11 cellular contexts compared by ENCODE assay signal in genomic region chr21:37119421-37120218, GRCh38. TPM values are rescaled to one million over a fixed set of nuclear protein-coding genes. Genes with fewer than 3 reads are reported as not detected.
DNase-seq lines count a peak whose midpoint lies in the region; ATAC-seq, FAIRE-seq and TF ChIP-seq lines count a peak whose summit lies in the region.
"Had no signal": no experiment of that assay in that cellular context is flagged by ENCODE, and none has a peak within 500 bp of the region (broad histone marks: within the 10 kb centered on the region; RNA-seq: fewer than 3 reads in every experiment).

No MANE protein-coding gene starts in this region.

- peaks cover 0 to 16% (median 10%) of the 10 kb centered on the region in 4 donors for H3K4me1 Mint-ChIP-seq in naive thymus-derived CD8-positive, alpha-beta T cell

- TF ChIP-seq CTCF in K562 (IDR thresholded peaks at IDR 0.05 in 2 of 3, conservative IDR thresholded peaks at IDR 0.05 in 1 of 3; ENCODE audit: insufficient read depth in 2 of 3, low read depth in 1 of 3, low read length in 3 of 3): no peak
- no peak for TF ChIP-seq CTCF in right atrium auricular region (IDR thresholded peaks at IDR 0.05)

- peaks cover 6 to 63% (median 19%) of the 10 kb centered on the region in 3 donors for H3K36me3 Mint-ChIP-seq in naive thymus-derived CD8-positive, alpha-beta T cell

- CTCF ChIA-PET in K562 (lab: Yijun Ruan, JAX; ENCODE audit: low intra/inter-chr PET ratio): no interaction called here

- H4K20me1 ChIP-seq in K562 (replicated peaks; ENCODE audit: control insufficient read depth, insufficient read depth, low read length): no peaks in the 10 kb centered on the region

- H3K27ac Mint-ChIP-seq in naive thymus-derived CD8-positive, alpha-beta T cell: peak overlapping the region in 8 of 10 donors; percentile 24 to 76 (median 36)

- H3K4me3 ChIP-seq in K562 (no peak overlapping the region), right atrium auricular region (no peak overlapping the region)
- H3K4me3 ChIP-seq: gastroesophageal sphincter had no signal

- intact Hi-C loops in K562 (cut with micrococcal nuclease): no loop called here
- intact Hi-C loops in sciatic nerve (cut with DNase I): no loop called here

- H3K9me1 ChIP-seq in K562 (ENCODE audit: control insufficient read depth, insufficient read depth, low read length): no peaks in the 10 kb centered on the region

- DNase-seq in NCI-H146 (lab: John Stamatoyannopoulos, UW) (peak; percentile 11), NCI-H146 treated with DMSO at 0.1 percent for 48 hours (lab: John Stamatoyannopoulos, UW; ENCODE audit: unreplicated experiment) (no peak), HuH-7 (ENCODE audit: low spot score) (peak; percentile 4), K562 (ENCODE audit: extremely low read depth in 1 of 4, low spot score in 3 of 4) (peak in 1 of 4 experiments; percentile 8), GM19239 (ENCODE audit: insufficient read length, low spot score) (no peak), right atrium auricular region (ENCODE audit: low spot score) (no peak), sciatic nerve (ENCODE audit: low spot score) (no peak)
- DNase-seq in naive thymus-derived CD8-positive, alpha-beta T cell: no peak
- DNase-seq: NCI-H748 treated with DMSO at 0.1 percent for 48 hours had no signal

- TF ChIP-seq RAD21 in K562 (CRISPR knock-in tag; conservative IDR thresholded peaks at IDR 0.05 in 1 of 2, IDR thresholded peaks at IDR 0.05 in 1 of 2): no peak

- no peaks in the 10 kb centered on the region for H3K9me3 ChIP-seq in K562 (replicated peaks; ENCODE audit: control insufficient read depth, insufficient read depth, low read depth, low read length)
- H3K9me3 ChIP-seq in right atrium auricular region: no peaks in the 10 kb centered on the region
- H3K9me3 ChIP-seq: gastroesophageal sphincter had no signal

- POLR2A ChIA-PET in K562 (lab: Yijun Ruan, JAX): interaction anchor here (1.9 kb wide), 1 partner anchor 11 kb away, joined by 5 read pairs; no protein-coding TSS in a partner anchor
- POLR2A ChIA-PET in naive thymus-derived CD8-positive, alpha-beta T cell (lab: Charles Lee): no interaction called here

- H3K27me3 Mint-ChIP-seq in naive thymus-derived CD8-positive, alpha-beta T cell: no peaks in the 10 kb centered on the region

- ATAC-seq in K562: peak; percentile 64
- no peak for ATAC-seq in naive thymus-derived CD8-positive, alpha-beta T cell
- no peak for ATAC-seq in sciatic nerve
- ATAC-seq: gastroesophageal sphincter had no signal

- no peak overlapping the region for H3K9ac ChIP-seq in K562 (ENCODE audit: insufficient read depth in 1 of 2, low read depth in 2 of 2, low read length in 2 of 2)

- TF ChIP-seq EP300 in K562 (IDR thresholded peaks at IDR 0.05; ENCODE audit: low read length): no peak

- in situ Hi-C loops in K562 (cut with MboI): no loop called here

- H3K36me3 ChIP-seq in K562 (ENCODE audit: control insufficient read depth, insufficient read depth, low read length) (peaks cover 23% of the 10 kb centered on the region; the same call in 1 of the 3 replicates), right atrium auricular region (peaks cover 4% of the 10 kb centered on the region)

- H3K79me2 ChIP-seq in K562 (ENCODE audit: control insufficient read depth, insufficient read depth, low read length): no peaks in the 10 kb centered on the region

- no peaks in the 10 kb centered on the region for H3K27me3 ChIP-seq in K562 (ENCODE audit: control insufficient read depth in 2 of 2, insufficient read depth in 2 of 2, low read length in 2 of 2)
- H3K27me3 ChIP-seq in right atrium auricular region: no peaks in the 10 kb centered on the region
- H3K27me3 ChIP-seq: gastroesophageal sphincter had no signal

- no peak overlapping the region for H2AFZ ChIP-seq in K562 (ENCODE audit: low read depth, low read length)

- H3K4me3 Mint-ChIP-seq in naive thymus-derived CD8-positive, alpha-beta T cell: no peak overlapping the region

- no peak for TF ChIP-seq POLR2A in K562 (conservative IDR thresholded peaks at IDR 0.05)

- H3K4me1 ChIP-seq in K562 (replicated peaks in 1 of 2; ENCODE audit: control insufficient read depth in 2 of 2, insufficient read depth in 2 of 2, low read length in 2 of 2): no peaks in the 10 kb centered on the region
- H3K4me1 ChIP-seq in right atrium auricular region: no peaks in the 10 kb centered on the region
- H3K4me1 ChIP-seq: gastroesophageal sphincter had no signal

- H3K27ac ChIP-seq in K562 (ENCODE audit: extremely low read depth, low read depth, low read length) (no peak overlapping the region), right atrium auricular region (no peak overlapping the region)
- H3K27ac ChIP-seq: 22Rv1, gastroesophageal sphincter had no signal

- no peaks in the 10 kb centered on the region for H3K9me3 Mint-ChIP-seq in naive thymus-derived CD8-positive, alpha-beta T cell

- BruUV-seq in K562 (replicated peaks; lab: Mats Ljungman, UMichigan): no TSS peak

- H3K4me2 ChIP-seq in K562 (ENCODE audit: insufficient read depth, low read length): no peak overlapping the region

- no peak for FAIRE-seq in K562 (lab: Jason Lieb, UNC)
- no peak for FAIRE-seq in GM19239 (lab: Jason Lieb, UNC)

- 84% methylated on average over 6 of the region's 6 CpGs for WGBS in K562 (ENCODE audit: insufficient coverage, low coverage, missing lambda C conversion rate)

TF ChIP-seq in K562, 482 proteins besides CTCF, POLR2A, EP300 and RAD21 (continues in another document):
- TF ChIP-seq TCF3 (CRISPR knock-in tag; IDR thresholded peaks at IDR 0.05): no peak
- no peak for TF ChIP-seq EGR1 (conservative IDR thresholded peaks at IDR 0.05)
- TF ChIP-seq FOXA1 (IDR thresholded peaks at IDR 0.05; ENCODE audit: borderline replicate concordance): no peak
- TF ChIP-seq NUFIP1 (IDR thresholded peaks at IDR 0.05; ENCODE audit: partially characterized antibody): no peak

RNA-seq across cellular contexts. Expression of gene TTC3, which starts 46.6 kb away (rescaled TPM):
- total RNA-seq in K562 (2011; cell fraction: chromatin; rRNA removed; ENCODE audit: low replicate concordance): 68.3 and 340 TPM in 2 replicates
- total RNA-seq in K562 (2011; cell fraction: nucleolus; rRNA removed): 36.7 and 62.0 TPM in 2 replicates
- total RNA-seq in K562 (2011; cell fraction: nucleoplasm; rRNA removed): 111 and 148 TPM in 2 replicates
- 92.0 and 120 TPM in 2 replicates for total RNA-seq in K562 (2014; rRNA removed)
- 76.9 and 79.7 TPM in 2 replicates for total RNA-seq in K562 (2014; rRNA removed; fragmentation: Illumina TruSeq; extraction: Trizol)
- 78.7 and 84.1 TPM in 2 replicates for total RNA-seq in K562 (2015; rRNA removed; fragmentation: Illumina TruSeq; extraction: Trizol)
- total RNA-seq in K562 (2021): 70.2 and 72.3 TPM in 2 replicates
- 50.9 and 55.2 TPM in 2 replicates for polyA plus RNA-seq in K562 (2011; rRNA removed)
- polyA plus RNA-seq in K562 (2011; cell fraction: cytosol; rRNA removed): 23.6 and 27.3 TPM in 2 replicates
- polyA plus RNA-seq in K562 (2011; cell fraction: nucleus; rRNA removed): 76.0 and 95.6 TPM in 2 replicates
- 39.0 and 63.6 TPM in 2 replicates for polyA plus RNA-seq in K562 (2012)
- 55.2 and 59.5 TPM in 2 replicates for polyA plus RNA-seq in K562 (2014; fragmentation: Illumina TruSeq; extraction: Trizol)
- polyA plus RNA-seq in K562 (2014; fragmentation: Nextera tagmentation; extraction: Ambion mirVana): 10 to 100 TPM; 17.5 to 20.2 TPM
- polyA plus RNA-seq in K562 (2014; rRNA removed): 43.8 and 45.5 TPM in 2 replicates
- polyA minus RNA-seq in K562 (2011; rRNA and poly(A)+ RNA removed): 113 and 162 TPM in 2 replicates
- 61.4 and 64.4 TPM in 2 replicates for polyA minus RNA-seq in K562 (2011; cell fraction: cytosol; rRNA and poly(A)+ RNA removed)
- polyA minus RNA-seq in K562 (2011; cell fraction: nucleus; rRNA and poly(A)+ RNA removed): 81.3 and 164 TPM in 2 replicates
- total RNA-seq in naive thymus-derived CD8-positive, alpha-beta T cell: 100 to 1,000 TPM; 159 to 169 TPM
- polyA plus RNA-seq in naive thymus-derived CD8-positive, alpha-beta T cell: 100 to 1,000 TPM in 1 of 3 donors, 10 to 100 TPM in 2; 51.1 to 134 (median 69.8) TPM
- total RNA-seq in right atrium auricular region: 100 to 1,000 TPM in 1 of 2 donors, 10 to 100 TPM in 1; 63.6 to 111 TPM
- 146 TPM for total RNA-seq in sciatic nerve

RNA-seq across cellular contexts. Expression of gene PIGP, which starts 46.7 kb away (rescaled TPM):
- total RNA-seq in K562 (2011; cell fraction: chromatin; rRNA removed; ENCODE audit: low replicate concordance): 14.7 and 23.3 TPM in 2 replicates
- total RNA-seq in K562 (2011; cell fraction: nucleolus; rRNA removed): 11.3 and 13.5 TPM in 2 replicates
- total RNA-seq in K562 (2011; cell fraction: nucleoplasm; rRNA removed): 22.6 and 23.7 TPM in 2 replicates
- total RNA-seq in K562 (2014; rRNA removed) (18.3 and 23.3 TPM in 2 replicates), K562 (2014; rRNA removed; fragmentation: Illumina TruSeq; extraction: Trizol) (33.9 and 41.4 TPM in 2 replicates), K562 (2015; rRNA removed; fragmentation: Illumina TruSeq; extraction: Trizol) (28.6 and 35.6 TPM in 2 replicates), K562 (2021) (26.3 and 33.2 TPM in 2 replicates), right atrium auricular region (10 to 100 TPM; 26.1 to 37.3 TPM), sciatic nerve (34.5 TPM)
- polyA plus RNA-seq in K562 (2011; rRNA removed) (61.5 and 72.1 TPM in 2 replicates), K562 (2014; fragmentation: Illumina TruSeq; extraction: Trizol) (40.8 and 50.0 TPM in 2 replicates), K562 (2014; fragmentation: Nextera tagmentation; extraction: Ambion mirVana) (100 to 1,000 TPM; 108 to 122 TPM), K562 (2014; rRNA removed) (25.7 and 36.0 TPM in 2 replicates)
- polyA plus RNA-seq in K562 (2011; cell fraction: cytosol; rRNA removed): 19.3 and 44.8 TPM in 2 replicates
- polyA plus RNA-seq in K562 (2011; cell fraction: nucleus; rRNA removed): 16.6 and 25.9 TPM in 2 replicates
- polyA plus RNA-seq in K562 (2012): 35.4 and 65.1 TPM in 2 replicates
- polyA minus RNA-seq in K562 (2011; rRNA and poly(A)+ RNA removed): 20.4 and 27.9 TPM in 2 replicates
- polyA minus RNA-seq in K562 (2011; cell fraction: cytosol; rRNA and poly(A)+ RNA removed): 6.1 and 13.9 TPM in 2 replicates
- 9.2 and 12.9 TPM in 2 replicates for polyA minus RNA-seq in K562 (2011; cell fraction: nucleus; rRNA and poly(A)+ RNA removed)
- total RNA-seq in naive thymus-derived CD8-positive, alpha-beta T cell: 10 to 100 TPM; 19.9 to 22.1 TPM
- polyA plus RNA-seq in naive thymus-derived CD8-positive, alpha-beta T cell: 10 to 100 TPM; 32.8 to 45.2 (median 38.3) TPM

Comparison
In these comparisons a context has a peak if more than half of its experiments do, and no peak if none do; other contexts are left out.
1. DNase-seq: peak in NCI-H146 (single experiment) and HuH-7 (single experiment); none in NCI-H146 treated with DMSO at 0.1 percent for 48 hours (single experiment), naive thymus-derived CD8-positive, alpha-beta T cell (0 of 10), GM19239 (single experiment), right atrium auricular region (single experiment) and sciatic nerve (single experiment).